29 cellular contexts compared by ENCODE assay signal in the genomic region with DNA sequence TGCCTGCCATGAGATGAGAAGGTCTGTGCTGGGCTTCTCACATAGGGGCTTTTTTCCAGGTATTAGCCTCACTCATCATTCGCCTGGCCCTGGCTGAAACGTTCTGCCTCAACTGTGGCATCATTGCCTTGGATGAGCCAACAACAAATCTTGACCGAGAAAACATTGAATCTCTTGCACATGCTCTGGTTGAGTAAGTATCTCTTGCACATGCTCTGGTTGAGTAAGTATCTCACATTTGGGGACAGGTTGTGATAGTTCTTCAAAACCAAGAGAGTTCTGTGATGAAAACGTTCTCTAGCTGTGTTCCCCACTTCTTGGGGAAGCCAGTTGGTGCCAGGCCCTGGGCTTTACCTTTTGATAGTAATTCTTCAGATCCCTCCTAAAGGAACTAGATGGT. TPM values are rescaled to one million over a fixed set of nuclear protein-coding genes. Genes with fewer than 3 reads are reported as not detected.
DNase-seq lines count a peak whose midpoint lies in the region; ATAC-seq, FAIRE-seq and TF ChIP-seq lines count a peak whose summit lies in the region.
"Had no signal": no experiment of that assay in that cellular context is flagged by ENCODE, and none has a peak within 500 bp of the region (broad histone marks: within the 10 kb centered on the region; RNA-seq: fewer than 3 reads in every experiment).

No MANE protein-coding gene starts in this region.

- H3K9me3 ChIP-seq in pancreas (no peaks in the 10 kb centered on the region), A673 (ENCODE audit: low read depth, low read length, poor library complexity, severe bottlenecking) (no peaks in the 10 kb centered on the region)
- H3K9me3 ChIP-seq: esophagus squamous epithelium, gastrocnemius medialis, left ventricle myocardium inferior, right atrium auricular region had no signal

- H3K27ac ChIP-seq in pancreas (no peak overlapping the region), A673 (ENCODE audit: low read depth, low read length, poor library complexity, severe bottlenecking) (no peak overlapping the region)
- H3K27ac ChIP-seq: C4-2B, cardiac muscle cell, esophagus squamous epithelium, gastrocnemius medialis, HL-60, left ventricle myocardium inferior, right atrium auricular region had no signal

- H3K27me3 Mint-ChIP-seq in natural killer cell treated with Interleukin-12 subunit alpha and Interleukin-12 subunit beta and Interleukin-15 and Interleukin-18, amount 100 ng/mL, for 72 hours = no peaks in the 10 kb centered on the region
- H3K27me3 Mint-ChIP-seq in natural killer cell (ENCODE audit: low read depth in 2 of 2) = no peaks in the 10 kb centered on the region
- H3K27me3 Mint-ChIP-seq in activated naive CD8-positive, alpha-beta T cell = no peaks in the 10 kb centered on the region
- no peaks in the 10 kb centered on the region for H3K27me3 Mint-ChIP-seq in stimulated activated naive CD8-positive, alpha-beta T cell treated with anti-CD3 and anti-CD28 coated beads, Interleukin-15, amount 100 ng/mL, for 72 hours
- H3K27me3 Mint-ChIP-seq: activated CD4-positive, alpha-beta T cell treated with anti-CD3 and anti-CD28 coated beads, Interleukin-2, amount 10 ng/mL, durations not matched to agents 7 days and 5 days; naive B cell had no signal

- no peak for TF ChIP-seq CTCF in natural killer cell (IDR thresholded peaks at IDR 0.05)
- no peak for TF ChIP-seq CTCF in pancreas (IDR thresholded peaks at IDR 0.05)
- TF ChIP-seq CTCF in A673 (conservative IDR thresholded peaks at IDR 0.05; ENCODE audit: low read depth, low read length) = no peak
- TF ChIP-seq CTCF in foreskin fibroblast (IDR thresholded peaks at IDR 0.05; ENCODE audit: low read depth, low read length) = no peak

- peaks cover 32% of the 10 kb centered on the region for H3K36me3 Mint-ChIP-seq in natural killer cell treated with Interleukin-12 subunit alpha and Interleukin-12 subunit beta and Interleukin-15 and Interleukin-18, amount 100 ng/mL, for 72 hours
- H3K36me3 Mint-ChIP-seq in natural killer cell = peaks cover 8% of the 10 kb centered on the region
- H3K36me3 Mint-ChIP-seq in activated naive CD8-positive, alpha-beta T cell = peaks cover 29% of the 10 kb centered on the region

- no TSS peak for BruUV-seq in A673 (replicated peaks; lab: Mats Ljungman, UMichigan)

- peak overlapping the region; percentile 53 for H3K4me3 Mint-ChIP-seq in natural killer cell treated with Interleukin-12 subunit alpha and Interleukin-12 subunit beta and Interleukin-15 and Interleukin-18, amount 100 ng/mL, for 72 hours
- no peak overlapping the region for H3K4me3 Mint-ChIP-seq in natural killer cell
- no peak overlapping the region for H3K4me3 Mint-ChIP-seq in activated naive CD8-positive, alpha-beta T cell
- H3K4me3 Mint-ChIP-seq in stimulated activated naive CD8-positive, alpha-beta T cell treated with anti-CD3 and anti-CD28 coated beads, Interleukin-15, amount 100 ng/mL, for 72 hours = peak overlapping the region; percentile 42 to 72
- H3K4me3 Mint-ChIP-seq: activated CD4-positive, alpha-beta T cell treated with anti-CD3 and anti-CD28 coated beads, Interleukin-2, amount 10 ng/mL, durations not matched to agents 7 days and 5 days; endodermal cell; naive B cell had no signal

- ATAC-seq in natural killer cell treated with Interleukin-12 subunit alpha and Interleukin-12 subunit beta and Interleukin-15 and Interleukin-18, amount 100 ng/mL, for 72 hours = peak; percentile 21 to 43
- no peak for ATAC-seq in natural killer cell
- peak; percentile 18 for ATAC-seq in HG02870 (IDR thresholded peaks at IDR 0.05; ENCODE audit: unreplicated experiment)
- peak; percentile 38 for ATAC-seq in stimulated activated naive CD8-positive, alpha-beta T cell treated with anti-CD3 and anti-CD28 coated beads, Interleukin-15, amount 100 ng/mL, for 72 hours
- no peak for ATAC-seq in pancreas
- ATAC-seq: gastrocnemius medialis had no signal

- WGBS in pancreas, 2 donors = 83 to 84% methylated on average over 4 of the region's 4 CpGs

- no peak for DNase-seq in natural killer cell treated with Interleukin-12 subunit alpha and Interleukin-12 subunit beta and Interleukin-15 and Interleukin-18, amount 100 ng/mL, for 72 hours (ENCODE audit: low spot score)
- no peak for DNase-seq in natural killer cell
- DNase-seq in stimulated activated naive CD8-positive, alpha-beta T cell treated with anti-CD3 and anti-CD28 coated beads, Interleukin-15, amount 100 ng/mL, for 72 hours = peak in 1 of 2 donors; percentile 23
- no peak for DNase-seq in pancreas
- no peak for DNase-seq in A673 (ENCODE audit: low spot score)
- DNase-seq in foreskin fibroblast = no peak
- DNase-seq: activated CD4-positive, alpha-beta T cell treated with anti-CD3 and anti-CD28 coated beads, Interleukin-2, amount 10 ng/mL, durations not matched to agents 7 days and 5 days; activated naive CD4-positive, alpha-beta T cell treated with Interleukin-2 at 50 U/mL for 16 hours; aorta; endodermal cell; esophagus squamous epithelium; gastrocnemius medialis; hypothalamus; Kasumi-1; left ventricle myocardium inferior; naive B cell; NCI-H187 treated with DMSO at 0.1 percent for 48 hours; stimulated activated naive CD4-positive, alpha-beta T cell had no signal

- intact Hi-C loops in natural killer cell (cut with micrococcal nuclease) (no loop called here), pancreas (cut with DNase I) (no loop called here), A673 (cut with micrococcal nuclease; ENCODE audit: unreplicated experiment) (no loop called here)

- peak overlapping the region; percentile 54 to 73 for H3K27ac Mint-ChIP-seq in natural killer cell treated with Interleukin-12 subunit alpha and Interleukin-12 subunit beta and Interleukin-15 and Interleukin-18, amount 100 ng/mL, for 72 hours
- no peak overlapping the region for H3K27ac Mint-ChIP-seq in natural killer cell
- H3K27ac Mint-ChIP-seq in activated naive CD8-positive, alpha-beta T cell = peak overlapping the region; percentile 46
- H3K27ac Mint-ChIP-seq in stimulated activated naive CD8-positive, alpha-beta T cell treated with anti-CD3 and anti-CD28 coated beads, Interleukin-15, amount 100 ng/mL, for 72 hours = peak overlapping the region; percentile 77 to 92
- H3K27ac Mint-ChIP-seq: endodermal cell had no signal

- H3K9me3 Mint-ChIP-seq in natural killer cell treated with Interleukin-12 subunit alpha and Interleukin-12 subunit beta and Interleukin-15 and Interleukin-18, amount 100 ng/mL, for 72 hours = no peaks in the 10 kb centered on the region
- no peaks in the 10 kb centered on the region for H3K9me3 Mint-ChIP-seq in natural killer cell
- no peaks in the 10 kb centered on the region for H3K9me3 Mint-ChIP-seq in activated naive CD8-positive, alpha-beta T cell (ENCODE audit: low read depth)
- H3K9me3 Mint-ChIP-seq in stimulated activated naive CD8-positive, alpha-beta T cell treated with anti-CD3 and anti-CD28 coated beads, Interleukin-15, amount 100 ng/mL, for 72 hours = no peaks in the 10 kb centered on the region
- H3K9me3 Mint-ChIP-seq: activated CD4-positive, alpha-beta T cell treated with anti-CD3 and anti-CD28 coated beads, Interleukin-2, amount 10 ng/mL, durations not matched to agents 7 days and 5 days; endodermal cell; naive B cell had no signal

- H3K36me3 ChIP-seq in pancreas (peaks cover 0 to 51% (median 15%) of the 10 kb centered on the region in 3 donors), A673 (ENCODE audit: insufficient read depth, low read length, poor library complexity, severe bottlenecking) (peaks cover 21% of the 10 kb centered on the region)

- H3K4me3 ChIP-seq in pancreas (no peak overlapping the region), A673 (ENCODE audit: low read depth, low read length, poor library complexity, severe bottlenecking) (no peak overlapping the region), foreskin fibroblast (ENCODE audit: low read depth in 1 of 2, low read length in 2 of 2) (no peak overlapping the region)
- H3K4me3 ChIP-seq: cardiac muscle cell, esophagus squamous epithelium, gastrocnemius medialis, left ventricle myocardium inferior, right atrium auricular region had no signal

- H3K4me1 Mint-ChIP-seq in natural killer cell treated with Interleukin-12 subunit alpha and Interleukin-12 subunit beta and Interleukin-15 and Interleukin-18, amount 100 ng/mL, for 72 hours (ENCODE audit: low read depth in 2 of 2) = peaks cover 38 to 58% of the 10 kb centered on the region in 2 donors
- peaks cover 0 to under 1% of the 10 kb centered on the region in 2 donors for H3K4me1 Mint-ChIP-seq in natural killer cell
- H3K4me1 Mint-ChIP-seq in activated naive CD8-positive, alpha-beta T cell (ENCODE audit: low read depth) = peaks cover 44% of the 10 kb centered on the region
- H3K4me1 Mint-ChIP-seq in stimulated activated naive CD8-positive, alpha-beta T cell treated with anti-CD3 and anti-CD28 coated beads, Interleukin-15, amount 100 ng/mL, for 72 hours = peaks cover 84% of the 10 kb centered on the region

- FAIRE-seq in pancreas (lab: Jason Lieb, UNC) = no peak

- CTCF ChIA-PET in A673 (lab: Charles Lee) = no interaction called here

- POLR2A ChIA-PET in A673 (lab: Charles Lee; ENCODE audit: low non-redundant PET) = no interaction called here

- H3K4me1 ChIP-seq in pancreas = no peaks in the 10 kb centered on the region
- no peaks in the 10 kb centered on the region for H3K4me1 ChIP-seq in A673 (ENCODE audit: insufficient read depth, low read length, poor library complexity, severe bottlenecking)
- H3K4me1 ChIP-seq: esophagus squamous epithelium, gastrocnemius medialis, left ventricle myocardium inferior, right atrium auricular region had no signal

- H3K27me3 ChIP-seq in pancreas (no peaks in the 10 kb centered on the region), A673 (replicated peaks; ENCODE audit: insufficient read depth, low read depth, low read length, poor library complexity) (no peaks in the 10 kb centered on the region)
- H3K27me3 ChIP-seq: cardiac muscle cell, esophagus squamous epithelium, gastrocnemius medialis, right atrium auricular region had no signal

RNA-seq across cellular contexts. Expression of a gene that starts 17.4 kb away (rescaled TPM):
- total RNA-seq in natural killer cell treated with Interleukin-12 subunit alpha and Interleukin-12 subunit beta and Interleukin-15 and Interleukin-18, amount 100 ng/mL, for 72 hours = 10 to 100 TPM in 1 of 2 donors, 1 to 10 TPM in 1; 8.4 to 19.6 TPM
- total RNA-seq in natural killer cell (1 to 10 TPM in 1 of 3 donors, under 1 TPM in 1, not detected in 1; 0.80 to 1.4 TPM), pancreas (not detected), A673 (2021) (not detected in 2 replicates)
- under 1 TPM in 1 of 2 donors, not detected in 1; 0.07 TPM for polyA plus RNA-seq in pancreas
- total RNA-seq: aorta, cardiac muscle cell, Daoy, endodermal cell, esophagus squamous epithelium, gastrocnemius medialis, H4, left ventricle myocardium inferior, osteocyte, right atrium auricular region, RPMI7951, SK-MEL-5 had no signal
- polyA plus RNA-seq: cardiac muscle cell had no signal

RNA-seq across cellular contexts. Expression of a gene that starts 33.2 kb away (rescaled TPM):
- total RNA-seq in natural killer cell treated with Interleukin-12 subunit alpha and Interleukin-12 subunit beta and Interleukin-15 and Interleukin-18, amount 100 ng/mL, for 72 hours = 1 to 10 TPM in 1 of 2 donors, not detected in 1; 2.6 TPM
- total RNA-seq in natural killer cell (1 to 10 TPM in 1 of 3 donors, not detected in 2; 8.1 TPM), pancreas (not detected), A673 (2021) (not detected in 2 replicates)
- polyA plus RNA-seq in pancreas = not detected
- total RNA-seq: activated CD4-positive, alpha-beta T cell treated with anti-CD3 and anti-CD28 coated beads, Interleukin-2, amount 10 ng/mL, durations not matched to agents 7 days and 5 days; aorta; cardiac muscle cell; Daoy; endodermal cell; esophagus squamous epithelium; gastrocnemius medialis; H4; left ventricle myocardium inferior; osteocyte; right atrium auricular region; RPMI7951; SK-MEL-5 had no signal
- polyA plus RNA-seq: aorta, cardiac muscle cell had no signal

Comparison
In these comparisons a context has a peak if more than half of its experiments do, and no peak if none do; other contexts are left out.
1. ATAC-seq: peak in natural killer cell treated with Interleukin-12 subunit alpha and Interleukin-12 subunit beta and Interleukin-15 and Interleukin-18, amount 100 ng/mL, for 72 hours (2 of 2), HG02870 (single experiment) and stimulated activated naive CD8-positive, alpha-beta T cell treated with anti-CD3 and anti-CD28 coated beads, Interleukin-15, amount 100 ng/mL, for 72 hours (single experiment); none in natural killer cell (0 of 3) and pancreas (0 of 4).
2. H3K27ac Mint-ChIP-seq: peak in natural killer cell treated with Interleukin-12 subunit alpha and Interleukin-12 subunit beta and Interleukin-15 and Interleukin-18, amount 100 ng/mL, for 72 hours (2 of 2), activated naive CD8-positive, alpha-beta T cell (single experiment) and stimulated activated naive CD8-positive, alpha-beta T cell treated with anti-CD3 and anti-CD28 coated beads, Interleukin-15, amount 100 ng/mL, for 72 hours (2 of 2); none in natural killer cell (0 of 2).
3. H3K4me3 Mint-ChIP-seq: peak in natural killer cell treated with Interleukin-12 subunit alpha and Interleukin-12 subunit beta and Interleukin-15 and Interleukin-18, amount 100 ng/mL, for 72 hours (single experiment) and stimulated activated naive CD8-positive, alpha-beta T cell treated with anti-CD3 and anti-CD28 coated beads, Interleukin-15, amount 100 ng/mL, for 72 hours (2 of 2); none in natural killer cell (single experiment) and activated naive CD8-positive, alpha-beta T cell (single experiment).